1 cellular context compared by ENCODE assay signal in the genomic region with DNA sequence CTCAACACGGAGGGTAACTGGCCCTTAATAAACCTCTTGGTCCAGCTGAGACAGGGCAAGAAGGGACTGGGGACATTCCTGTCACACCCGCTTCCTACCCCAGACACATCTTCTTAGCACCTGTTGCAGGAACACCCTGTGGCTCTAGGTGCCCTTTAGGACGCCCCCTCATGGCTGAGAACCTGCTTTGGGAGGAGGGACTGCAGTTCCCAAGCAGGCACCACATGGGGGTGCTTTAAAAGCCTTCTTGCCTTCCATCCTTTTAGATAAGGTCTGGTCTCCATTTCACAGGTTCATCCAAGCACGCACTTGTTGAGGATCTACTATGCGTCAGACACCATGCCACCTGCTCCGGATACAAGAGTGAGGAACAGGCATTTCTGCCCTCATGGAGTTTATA.
TF ChIP-seq lines count a peak whose summit lies in the region.

No MANE protein-coding gene starts in this region.

TF ChIP-seq in endothelial cell of umbilical vein, 7 proteins besides CTCF, POLR2A, EP300 and RAD21:
- TF ChIP-seq MYC (IDR thresholded peaks at IDR 0.05; ENCODE audit: low read depth, low read length) (no peak), POLR2AphosphoS5 (IDR thresholded peaks at IDR 0.05; ENCODE audit: insufficient read depth, low read depth, low read length) (no peak), FOS (IDR thresholded peaks at IDR 0.05; ENCODE audit: borderline replicate concordance, insufficient read depth, low read length) (no peak), JUN (IDR thresholded peaks at IDR 0.05; ENCODE audit: borderline replicate concordance, insufficient read depth, insufficient read length, low read depth) (no peak), EZH2 (IDR thresholded peaks at IDR 0.05; ENCODE audit: borderline replicate concordance, low read depth, low read length, severe bottlenecking) (no peak), GATA2 (IDR thresholded peaks at IDR 0.05; ENCODE audit: insufficient read depth, insufficient read length, low read depth, low read length) (no peak)
- TF ChIP-seq, protein P1, sequence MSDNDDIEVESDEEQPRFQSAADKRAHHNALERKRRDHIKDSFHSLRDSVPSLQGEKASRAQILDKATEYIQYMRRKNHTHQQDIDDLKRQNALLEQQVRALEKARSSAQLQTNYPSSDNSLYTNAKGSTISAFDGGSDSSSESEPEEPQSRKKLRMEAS (IDR thresholded peaks at IDR 0.05; ENCODE audit: insufficient read depth, insufficient read length): no peak
